Comparison of ENCODE assay signal across 9 cellular contexts in the genomic region with DNA sequence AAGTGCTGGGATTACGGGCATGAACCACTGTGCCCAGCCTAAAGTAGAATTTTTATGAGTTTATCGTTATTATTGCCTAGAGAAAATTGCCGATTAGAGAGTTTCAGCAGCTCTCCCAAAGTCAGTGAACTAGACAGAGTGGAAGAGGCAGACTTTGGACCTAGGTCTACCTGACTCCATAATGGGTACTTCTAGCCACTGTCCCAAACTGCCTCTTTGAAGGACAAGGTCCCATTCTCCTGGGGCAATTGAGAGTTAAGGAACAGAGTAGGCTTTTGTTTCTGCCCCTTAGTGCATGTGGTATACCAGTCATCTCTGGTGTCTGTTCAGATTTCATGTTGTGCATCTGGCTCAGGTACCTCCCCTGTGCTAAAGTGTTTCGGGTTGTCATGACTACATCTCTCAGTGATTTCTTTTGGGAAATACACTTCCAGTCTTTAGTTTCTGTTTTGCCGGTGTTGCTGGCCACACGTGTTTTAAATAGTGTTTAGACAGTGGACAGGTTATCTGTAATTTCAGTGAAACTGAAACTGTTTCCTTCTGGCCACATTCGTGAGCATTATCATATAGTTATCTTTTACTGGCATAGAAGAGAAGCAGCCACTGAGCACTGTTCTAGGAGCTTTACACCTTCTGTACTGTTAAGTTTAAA. TPM values are rescaled to one million over a fixed set of nuclear protein-coding genes. Genes with fewer than 3 reads are reported as not detected.
A peak's percentile ranks its signal among the peaks of the same experiment; 100 is the strongest.
DNase-seq lines count a peak whose midpoint lies in the region; ATAC-seq, FAIRE-seq and TF ChIP-seq lines count a peak whose summit lies in the region.
"Had no signal": no experiment of that assay in that cellular context is flagged by ENCODE, and none has a peak within 500 bp of the region (broad histone marks: within the 10 kb centered on the region; RNA-seq: fewer than 3 reads in every experiment).

No MANE protein-coding gene starts in this region.

- no peaks in the 10 kb centered on the region for H3K4me1 ChIP-seq in tibial nerve

- DNase-seq in GM12892 (ENCODE audit: insufficient read length) (peak; percentile 30), HTR-8/SVneo (ENCODE audit: insufficient read length, low spot score) (peak; percentile 15), fibroblast of the aortic adventitia (ENCODE audit: low read depth) (peak; percentile 29), tibial nerve (ENCODE audit: low spot score in 2 of 2) (no peak), NCI-H345 treated with DMSO at 0.1 percent for 48 hours (lab: John Stamatoyannopoulos, UW; ENCODE audit: unreplicated experiment) (no peak), NCI-H82 treated with DMSO at 0.1 percent for 48 hours (lab: John Stamatoyannopoulos, UW; ENCODE audit: unreplicated experiment) (no peak), GDM1 (lab: John Stamatoyannopoulos, UW) (no peak)

- peak; percentile 97 for ATAC-seq in GM21515 (IDR thresholded peaks at IDR 0.05; ENCODE audit: unreplicated experiment)

- H3K36me3 ChIP-seq in tibial nerve: no peaks in the 10 kb centered on the region

- H3K27ac ChIP-seq in tibial nerve: no peak overlapping the region

- no peaks in the 10 kb centered on the region for H3K27me3 ChIP-seq in tibial nerve

- H3K4me3 ChIP-seq in fibroblast of the aortic adventitia (ENCODE audit: low read depth, low read length): peak overlapping the region; percentile 22
- H3K4me3 ChIP-seq in tibial nerve: no peak overlapping the region

- TF ChIP-seq EP300 in tibial nerve (IDR thresholded peaks at IDR 0.05): no peak

- TF ChIP-seq POLR2A in GM12892 (IDR thresholded peaks at IDR 0.05; ENCODE audit: low read depth, low read length) (no peak), tibial nerve (IDR thresholded peaks at IDR 0.05) (no peak)

- TF ChIP-seq CTCF in fibroblast of the aortic adventitia (IDR thresholded peaks at IDR 0.05; ENCODE audit: insufficient read depth, low read length) (no peak), tibial nerve (IDR thresholded peaks at IDR 0.05) (no peak)

- peak; percentile 78 for FAIRE-seq in GM12892 (lab: Jason Lieb, UNC)
- FAIRE-seq in HTR-8/SVneo (lab: Jason Lieb, UNC): no peak
- FAIRE-seq: endometrium had no signal

- WGBS in tibial nerve, 2 donors: 67 to 77% methylated on average over 7 of the region's 7 CpGs

- no peaks in the 10 kb centered on the region for H3K9me3 ChIP-seq in tibial nerve

RNA-seq across cellular contexts. Expression of a gene that starts 4.7 kb away (rescaled TPM):
- not detected for polyA plus RNA-seq in GM12892 (2012; ENCODE audit: missing spikeins)
- total RNA-seq in fibroblast of the aortic adventitia (ENCODE audit: low replicate concordance) (0.09 and 0.16 TPM in 2 replicates), tibial nerve (1 to 10 TPM; 1.2 to 1.8 (median 1.5) TPM)

RNA-seq across cellular contexts. Expression of a gene that starts 52.5 kb away (rescaled TPM):
- not detected for polyA plus RNA-seq in GM12892 (2012; ENCODE audit: missing spikeins)
- total RNA-seq in fibroblast of the aortic adventitia (ENCODE audit: low replicate concordance): 0.08 and 0.09 TPM in 2 replicates
- total RNA-seq in tibial nerve: 10 to 100 TPM; 34.3 to 52.2 (median 44.8) TPM

Comparison
In these comparisons a context has a peak if more than half of its experiments do, and no peak if none do; other contexts are left out.
1. DNase-seq: peak in GM12892 (single experiment), HTR-8/SVneo (single experiment) and fibroblast of the aortic adventitia (single experiment); none in tibial nerve (0 of 2), NCI-H345 treated with DMSO at 0.1 percent for 48 hours (single experiment), NCI-H82 treated with DMSO at 0.1 percent for 48 hours (single experiment) and GDM1 (single experiment).
2. RNA of a gene that starts 52.5 kb away (total RNA-seq): 34.3 to 52.2 TPM in tibial nerve; 0.08 to 0.09 TPM in fibroblast of the aortic adventitia; every median in the first group is over 10 times any median in the second.